ENCODE assay signal across 21 cellular contexts in genomic region chr7:50149364-50149763, GRCh38. TPM values are rescaled to one million over a fixed set of nuclear protein-coding genes. Genes with fewer than 3 reads are reported as not detected.
DNase-seq lines count a peak whose midpoint lies in the region; ATAC-seq and TF ChIP-seq lines count a peak whose summit lies in the region.
"Had no signal": no experiment of that assay in that cellular context is flagged by ENCODE, and none has a peak within 500 bp of the region (broad histone marks: within the 10 kb centered on the region; RNA-seq: fewer than 3 reads in every experiment).

No MANE protein-coding gene starts in this region.

- H3K27me3 Mint-ChIP-seq in activated naive CD4-positive, alpha-beta T cell treated with anti-CD3 and anti-CD28 coated beads for 36 hours (ENCODE audit: low read depth): no peaks in the 10 kb centered on the region
- no peaks in the 10 kb centered on the region for H3K27me3 Mint-ChIP-seq in activated naive CD8-positive, alpha-beta T cell treated with anti-CD3 and anti-CD28 coated beads, Interleukin-2, amount 50 U/mL, for 24 hours
- no peaks in the 10 kb centered on the region for H3K27me3 Mint-ChIP-seq in stimulated activated naive CD8-positive, alpha-beta T cell treated with anti-CD3 and anti-CD28 coated beads, Interleukin-15, Interleukin-2, amounts not matched to agents 100 ng/mL and 50 ng/mL, for 24 hours

- H2AFZ ChIP-seq in OCI-LY1 (ENCODE audit: low read length): no peak overlapping the region
- H2AFZ ChIP-seq: parathyroid adenoma had no signal

- H3K27ac Mint-ChIP-seq in activated naive CD4-positive, alpha-beta T cell treated with anti-CD3 and anti-CD28 coated beads for 36 hours: peak overlapping the region; percentile 78
- H3K27ac Mint-ChIP-seq in activated naive CD8-positive, alpha-beta T cell treated with anti-CD3 and anti-CD28 coated beads, Interleukin-2, amount 50 U/mL, for 24 hours: peak overlapping the region; percentile 98
- peak overlapping the region; percentile 96 for H3K27ac Mint-ChIP-seq in stimulated activated naive CD8-positive, alpha-beta T cell treated with anti-CD3 and anti-CD28 coated beads, Interleukin-15, Interleukin-2, amounts not matched to agents 100 ng/mL and 50 ng/mL, for 24 hours

- no peaks in the 10 kb centered on the region for H3K27me3 ChIP-seq in OCI-LY1 (ENCODE audit: insufficient read depth, low read length)
- H3K27me3 ChIP-seq: sigmoid colon had no signal

- no peak for TF ChIP-seq CTCF in OCI-LY1 (IDR thresholded peaks at IDR 0.05; ENCODE audit: low read length)

- H3K79me2 ChIP-seq in OCI-LY1 (ENCODE audit: insufficient read depth, low read length): no peaks in the 10 kb centered on the region
- H3K79me2 ChIP-seq: parathyroid adenoma had no signal

- ATAC-seq in activated naive CD8-positive, alpha-beta T cell treated with anti-CD3 and anti-CD28 coated beads, Interleukin-2, amount 50 U/mL, for 24 hours: peak; percentile 49
- ATAC-seq: HepG2, lower lobe of right lung had no signal

- H3K9ac ChIP-seq in OCI-LY1 (ENCODE audit: low read length): peak overlapping the region; percentile 49
- H3K9ac ChIP-seq: parathyroid adenoma had no signal

- H3K9me3 Mint-ChIP-seq in activated naive CD4-positive, alpha-beta T cell treated with anti-CD3 and anti-CD28 coated beads for 36 hours: no peaks in the 10 kb centered on the region
- H3K9me3 Mint-ChIP-seq in activated naive CD8-positive, alpha-beta T cell treated with anti-CD3 and anti-CD28 coated beads, Interleukin-2, amount 50 U/mL, for 24 hours: peaks cover 2% of the 10 kb centered on the region
- no peaks in the 10 kb centered on the region for H3K9me3 Mint-ChIP-seq in stimulated activated naive CD8-positive, alpha-beta T cell treated with anti-CD3 and anti-CD28 coated beads, Interleukin-15, Interleukin-2, amounts not matched to agents 100 ng/mL and 50 ng/mL, for 24 hours

- peaks cover 95% of the 10 kb centered on the region for H3K4me1 ChIP-seq in OCI-LY1 (ENCODE audit: insufficient read depth, low read length, severe bottlenecking)
- H3K4me1 ChIP-seq: lower lobe of right lung, parathyroid adenoma, sigmoid colon had no signal

- no peak for DNase-seq in activated naive CD4-positive, alpha-beta T cell treated with anti-CD3 and anti-CD28 coated beads for 36 hours
- no peak for DNase-seq in activated naive CD4-positive, alpha-beta T cell (lab: John Stamatoyannopoulos, UW)
- DNase-seq in activated naive CD8-positive, alpha-beta T cell treated with anti-CD3 and anti-CD28 coated beads, Interleukin-2, amount 50 U/mL, for 24 hours: no peak
- DNase-seq in AG20443 (ENCODE audit: low spot score) (no peak), RKO (ENCODE audit: low spot score) (no peak), A172 (ENCODE audit: low spot score) (no peak)
- DNase-seq: activated CD8-positive, alpha-beta memory T cell treated with anti-CD3 and anti-CD28 coated beads for 24 hours; head of caudate nucleus; lower lobe of right lung; NCI-H187 treated with DMSO at 0.1 percent for 48 hours; NCI-H446; sigmoid colon; stimulated activated CD4-positive, alpha-beta T cell treated with anti-CD3 and anti-CD28 coated beads, Interleukin-1b, Interleukin-23, amount 100 ng/mL, for 48 hours had no signal

- H3K4me3 Mint-ChIP-seq in activated naive CD4-positive, alpha-beta T cell treated with anti-CD3 and anti-CD28 coated beads for 36 hours: no peak overlapping the region
- H3K4me3 Mint-ChIP-seq in activated naive CD8-positive, alpha-beta T cell treated with anti-CD3 and anti-CD28 coated beads, Interleukin-2, amount 50 U/mL, for 24 hours: peak overlapping the region; percentile 33
- peak overlapping the region; percentile 32 for H3K4me3 Mint-ChIP-seq in stimulated activated naive CD8-positive, alpha-beta T cell treated with anti-CD3 and anti-CD28 coated beads, Interleukin-15, Interleukin-2, amounts not matched to agents 100 ng/mL and 50 ng/mL, for 24 hours

- intact Hi-C loops in activated naive CD4-positive, alpha-beta T cell treated with anti-CD3 and anti-CD28 coated beads for 36 hours (cut with micrococcal nuclease): loop anchor here (5.0 kb wide), 1 partner anchor 513 kb away; no protein-coding TSS in a partner anchor

- H3K9me3 ChIP-seq in OCI-LY1 (ENCODE audit: low read length): no peaks in the 10 kb centered on the region
- H3K9me3 ChIP-seq: lower lobe of right lung, sigmoid colon had no signal

- H4K20me1 ChIP-seq in OCI-LY1 (ENCODE audit: insufficient read depth, low read length): no peaks in the 10 kb centered on the region

- H3K4me1 Mint-ChIP-seq in activated naive CD4-positive, alpha-beta T cell treated with anti-CD3 and anti-CD28 coated beads for 36 hours (ENCODE audit: low read depth): peaks cover 87% of the 10 kb centered on the region
- H3K4me1 Mint-ChIP-seq in activated naive CD8-positive, alpha-beta T cell treated with anti-CD3 and anti-CD28 coated beads, Interleukin-2, amount 50 U/mL, for 24 hours: peaks cover 97% of the 10 kb centered on the region
- H3K4me1 Mint-ChIP-seq in stimulated activated naive CD8-positive, alpha-beta T cell treated with anti-CD3 and anti-CD28 coated beads, Interleukin-15, Interleukin-2, amounts not matched to agents 100 ng/mL and 50 ng/mL, for 24 hours (ENCODE audit: low read depth): peaks cover 99% of the 10 kb centered on the region

- H3K36me3 ChIP-seq in OCI-LY1 (ENCODE audit: insufficient read depth, low read length): peaks cover 2% of the 10 kb centered on the region; the same call in 1 of the 2 replicates
- H3K36me3 ChIP-seq: lower lobe of right lung, sigmoid colon had no signal

- H3K4me3 ChIP-seq in OCI-LY1 (ENCODE audit: low read depth, low read length, poor library complexity, severe bottlenecking): no peak overlapping the region
- H3K4me3 ChIP-seq: lower lobe of right lung, sigmoid colon had no signal

- H3K9me2 ChIP-seq in OCI-LY1 (ENCODE audit: low read depth, low read length): no peaks in the 10 kb centered on the region

- CTCF ChIA-PET in activated naive CD4-positive, alpha-beta T cell treated with anti-CD3 and anti-CD28 coated beads for 36 hours (lab: Charles Lee): interaction anchor here (0.5 to 2.7 kb wide), 6 partner anchors 16 to 624 kb away, joined by 3 to 15 read pairs (median 3); no protein-coding TSS in a partner anchor

- H3K36me3 Mint-ChIP-seq in activated naive CD4-positive, alpha-beta T cell treated with anti-CD3 and anti-CD28 coated beads for 36 hours (ENCODE audit: low read depth): no peaks in the 10 kb centered on the region
- no peaks in the 10 kb centered on the region for H3K36me3 Mint-ChIP-seq in activated naive CD8-positive, alpha-beta T cell treated with anti-CD3 and anti-CD28 coated beads, Interleukin-2, amount 50 U/mL, for 24 hours (ENCODE audit: low read depth)
- no peaks in the 10 kb centered on the region for H3K36me3 Mint-ChIP-seq in stimulated activated naive CD8-positive, alpha-beta T cell treated with anti-CD3 and anti-CD28 coated beads, Interleukin-15, Interleukin-2, amounts not matched to agents 100 ng/mL and 50 ng/mL, for 24 hours (ENCODE audit: low read depth)

- peaks cover 12% of the 10 kb centered on the region for H3F3A ChIP-seq in OCI-LY1 (ENCODE audit: insufficient read depth, low read length)

- H3K4me2 ChIP-seq in OCI-LY1 (ENCODE audit: low read length): peak overlapping the region; percentile 51

- peak overlapping the region; percentile 94 for H3K27ac ChIP-seq in OCI-LY1 (ENCODE audit: low read depth, low read length, poor library complexity, severe bottlenecking)
- H3K27ac ChIP-seq: lower lobe of right lung, parathyroid adenoma, sigmoid colon had no signal

RNA-seq across cellular contexts. Expression of gene ZPBP, which starts 56.3 kb away (rescaled TPM):
- not detected for total RNA-seq in activated naive CD4-positive, alpha-beta T cell treated with anti-CD3 and anti-CD28 coated beads for 36 hours
- not detected in 2 replicates for total RNA-seq in A172 (2014; rRNA removed; shearing (Covaris generic))
- total RNA-seq: bronchial epithelial cell, G401, HepG2, lower lobe of right lung, sigmoid colon, SK-MEL-5, temporal lobe had no signal
